26 cellular contexts compared by ENCODE assay signal in the genomic region with DNA sequence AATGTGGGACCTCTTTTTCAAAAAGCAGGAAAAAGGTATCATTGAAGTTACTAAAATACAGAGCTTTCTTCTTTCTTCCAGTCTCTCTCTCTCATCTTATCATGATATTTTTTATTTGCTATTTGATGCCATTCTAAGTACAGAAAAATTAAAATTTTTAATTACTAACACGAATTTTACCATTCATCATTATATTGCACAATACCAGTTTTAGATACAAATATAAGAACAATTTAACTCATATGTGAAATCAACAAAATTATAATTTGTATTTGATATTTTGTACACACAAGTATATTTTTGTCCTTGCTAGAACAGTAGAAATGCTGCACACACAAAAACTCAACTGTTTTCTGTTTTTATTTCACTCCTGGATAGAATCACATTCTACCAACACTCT.
"Had no signal": no experiment of that assay in that cellular context is flagged by ENCODE, and none has a peak within 500 bp of the region (broad histone marks: within the 10 kb centered on the region; RNA-seq: fewer than 3 reads in every experiment).

No MANE protein-coding gene starts in this region.

- H3K27me3 Mint-ChIP-seq: stimulated activated memory B cell treated with anti-CD40 and anti-IgM and Interleukin-4, amounts not matched to agents 10 μg/mL and 1 μg/mL and 100 μg/mL, for 72 hours; stimulated activated naive CD8-positive, alpha-beta T cell treated with anti-CD3 and anti-CD28 coated beads, Interleukin-15, amount 100 ng/mL, for 72 hours had no signal

- H3K9me3 Mint-ChIP-seq: naive thymus-derived CD4-positive, alpha-beta T cell; natural killer cell; stimulated activated naive CD8-positive, alpha-beta T cell treated with anti-CD3 and anti-CD28 coated beads, Interleukin-15, amount 100 ng/mL, for 72 hours; type B pancreatic cell had no signal

- H3K36me3 ChIP-seq: neural progenitor cell, pancreas, spleen, suprapubic skin, tibial artery, transverse colon, upper lobe of right lung, uterus had no signal

- H3K4me1 Mint-ChIP-seq: natural killer cell; nephron; stimulated activated memory B cell treated with anti-CD40 and anti-IgM and Interleukin-4, amounts not matched to agents 10 μg/mL and 1 μg/mL and 100 μg/mL, for 72 hours; stimulated activated naive CD8-positive, alpha-beta T cell treated with anti-CD3 and anti-CD28 coated beads, Interleukin-15, amount 100 ng/mL, for 72 hours had no signal

- H3K27me3 ChIP-seq: neural progenitor cell, pancreas, spleen, suprapubic skin, testis, tibial artery, transverse colon, upper lobe of right lung, uterus had no signal

- H3K27ac Mint-ChIP-seq: naive thymus-derived CD4-positive, alpha-beta T cell; natural killer cell; nephron; neural progenitor cell; stimulated activated memory B cell treated with anti-CD40 and anti-IgM and Interleukin-4, amounts not matched to agents 10 μg/mL and 1 μg/mL and 100 μg/mL, for 72 hours; stimulated activated naive CD8-positive, alpha-beta T cell treated with anti-CD3 and anti-CD28 coated beads, Interleukin-15, amount 100 ng/mL, for 72 hours; type B pancreatic cell had no signal

- H3K27ac ChIP-seq: neural progenitor cell, pancreas, psoas muscle, suprapubic skin, testis, tibial artery, transverse colon, upper lobe of right lung, uterus had no signal

- H3K36me3 Mint-ChIP-seq: naive thymus-derived CD4-positive, alpha-beta T cell; natural killer cell; neural progenitor cell; stimulated activated memory B cell treated with anti-CD40 and anti-IgM and Interleukin-4, amounts not matched to agents 10 μg/mL and 1 μg/mL and 100 μg/mL, for 72 hours; type B pancreatic cell had no signal

- H3K4me3 Mint-ChIP-seq: naive thymus-derived CD4-positive, alpha-beta T cell; natural killer cell; nephron; neural progenitor cell; stimulated activated memory B cell treated with anti-CD40 and anti-IgM and Interleukin-4, amounts not matched to agents 10 μg/mL and 1 μg/mL and 100 μg/mL, for 72 hours; stimulated activated naive CD8-positive, alpha-beta T cell treated with anti-CD3 and anti-CD28 coated beads, Interleukin-15, amount 100 ng/mL, for 72 hours; type B pancreatic cell had no signal

- H2AFZ ChIP-seq: neural progenitor cell had no signal

- DNase-seq: naive thymus-derived CD4-positive, alpha-beta T cell; natural killer cell; pancreas; psoas muscle; right cardiac atrium; spleen; stimulated activated CD4-positive, alpha-beta T cell treated with anti-CD3 and anti-CD28 coated beads, Interleukin-12 subunit alpha, Interleukin-12 subunit beta, amount 100 ng/mL, for 4 hours; stimulated activated CD4-positive, alpha-beta T cell treated with anti-CD3 and anti-CD28 coated beads, Interleukin-1b, Interleukin-23, amount 100 ng/mL, for 48 hours; stimulated activated CD4-positive, alpha-beta T cell treated with anti-CD3 and anti-CD28 coated beads, Interleukin-4, amount 100 ng/mL, for 1 hour; stimulated activated CD4-positive, alpha-beta T cell treated with anti-CD3 and anti-CD28 coated beads, Interleukin-4, amount 100 ng/mL, for 4 hours; stimulated activated CD8-positive, alpha-beta memory T cell treated with anti-CD3 and anti-CD28 coated beads, Interleukin-4, amount 100 ng/mL, for 48 hours; stimulated activated naive CD4-positive, alpha-beta T cell; stimulated activated naive CD8-positive, alpha-beta T cell treated with anti-CD3 and anti-CD28 coated beads, Interleukin-15, amount 100 ng/mL, for 72 hours; stimulated activated naive CD8-positive, alpha-beta T cell treated with anti-CD3 and anti-CD28 coated beads, Interleukin-15, Interleukin-2, amounts not matched to agents 100 U/mL and 50 U/mL, for 24 hours; testis; transverse colon; uterus had no signal

- H3K4me1 ChIP-seq: neural progenitor cell, pancreas, psoas muscle, suprapubic skin, testis, transverse colon, upper lobe of right lung, uterus had no signal

- H3K9me3 ChIP-seq: pancreas, psoas muscle, suprapubic skin, testis, tibial artery, transverse colon, upper lobe of right lung had no signal

- ATAC-seq: natural killer cell; stimulated activated naive CD8-positive, alpha-beta T cell treated with anti-CD3 and anti-CD28 coated beads, Interleukin-15, amount 100 ng/mL, for 72 hours; stimulated activated naive CD8-positive, alpha-beta T cell treated with anti-CD3 and anti-CD28 coated beads, Interleukin-15, Interleukin-2, amounts not matched to agents 100 U/mL and 50 U/mL, for 24 hours had no signal

- H3K4me3 ChIP-seq: neural progenitor cell, pancreas, psoas muscle, skin epidermis, smooth muscle cell, spleen, suprapubic skin, testis, tibial artery, transverse colon, upper lobe of right lung, uterus had no signal

- H3K9ac ChIP-seq: neural progenitor cell had no signal

- H3K4me2 ChIP-seq: neural progenitor cell, smooth muscle cell had no signal
